1 cellular context compared by ENCODE assay signal in genomic region chr11:64165842-64166635, GRCh38.
TF ChIP-seq lines count a peak whose summit lies in the region.

TSS of gene MACROD1 (minus strand) at chr11:64166113. CDS start at chr11:64165994, 119 bp downstream.

TF ChIP-seq in HEK293, 187 proteins besides CTCF, POLR2A, EP300 and RAD21 (continued from another document):
- no peak for TF ChIP-seq ZBTB49 (tag by site-specific recombination; IDR thresholded peaks at IDR 0.05; ENCODE audit: low read depth)
- TF ChIP-seq ZNF114 (tag by site-specific recombination; IDR thresholded peaks at IDR 0.05), result no peak
- peak; percentile 96 for TF ChIP-seq ZBTB20 (tag by site-specific recombination; IDR thresholded peaks at IDR 0.05)
- TF ChIP-seq ZNF292 (tag by site-specific recombination; IDR thresholded peaks at IDR 0.05; ENCODE audit: borderline replicate concordance, low read depth), result no peak
- no peak for TF ChIP-seq ZNF398 (tag by site-specific recombination; IDR thresholded peaks at IDR 0.05)
- no peak for TF ChIP-seq ZNF202 (tag by site-specific recombination; IDR thresholded peaks at IDR 0.05; ENCODE audit: borderline replicate concordance)
- no peak; the same call in 1 of the 2 replicates for TF ChIP-seq ZNF600 (tag by site-specific recombination; IDR thresholded peaks at IDR 0.05)
- TF ChIP-seq YY2 (tag by site-specific recombination; IDR thresholded peaks at IDR 0.05), result no peak
- peak; percentile 95 for TF ChIP-seq ZBTB26 (tag by site-specific recombination; optimal IDR thresholded peaks at IDR 0.05)
- peak; percentile 89 for TF ChIP-seq ZNF76 (tag by site-specific recombination; IDR thresholded peaks at IDR 0.05; ENCODE audit: borderline replicate concordance, low read depth)
- TF ChIP-seq ZFP69B (tag by site-specific recombination; IDR thresholded peaks at IDR 0.05), result peak; percentile 98
- peak; percentile 85 for TF ChIP-seq ZNF561 (tag by site-specific recombination; IDR thresholded peaks at IDR 0.05; ENCODE audit: borderline replicate concordance)
- TF ChIP-seq ZNF24 (tag by site-specific recombination; IDR thresholded peaks at IDR 0.05), result no peak
- no peak for TF ChIP-seq ZNF248 (tag by site-specific recombination; IDR thresholded peaks at IDR 0.05)
- TF ChIP-seq ZNF791 (tag by site-specific recombination; IDR thresholded peaks at IDR 0.05), result no peak
- no peak for TF ChIP-seq ZNF155 (tag by site-specific recombination; IDR thresholded peaks at IDR 0.05)
- peak; percentile 69; the same call in 1 of the 2 replicates for TF ChIP-seq ZXDB (tag by site-specific recombination; IDR thresholded peaks at IDR 0.05)
- no peak for TF ChIP-seq ZNF658 (tag by site-specific recombination; IDR thresholded peaks at IDR 0.05)
- TF ChIP-seq SCRT2 (tag by site-specific recombination; IDR thresholded peaks at IDR 0.05), result no peak
- no peak for TF ChIP-seq ZNF513 (tag by site-specific recombination; IDR thresholded peaks at IDR 0.05)
- no peak for TF ChIP-seq ZNF16 (tag by site-specific recombination; IDR thresholded peaks at IDR 0.05; ENCODE audit: low read depth)
- no peak for TF ChIP-seq ZNF596 (tag by site-specific recombination; IDR thresholded peaks at IDR 0.05)
- TF ChIP-seq ZSCAN4 (tag by site-specific recombination; IDR thresholded peaks at IDR 0.05), result no peak
- TF ChIP-seq ZNF530 (tag by site-specific recombination; IDR thresholded peaks at IDR 0.05; ENCODE audit: low read depth), result no peak
- no peak for TF ChIP-seq KLF1 (tag by site-specific recombination; IDR thresholded peaks at IDR 0.05)
- no peak for TF ChIP-seq ZNF26 (tag by site-specific recombination; IDR thresholded peaks at IDR 0.05)
- TF ChIP-seq PRDM6 (tag by site-specific recombination; IDR thresholded peaks at IDR 0.05), result no peak
- TF ChIP-seq ZBTB11 (tag by site-specific recombination; conservative IDR thresholded peaks at IDR 0.05; ENCODE audit: low read depth), result peak; percentile 37
- TF ChIP-seq ZNF211 (tag by site-specific recombination; IDR thresholded peaks at IDR 0.05; ENCODE audit: low read depth), result no peak
- no peak for TF ChIP-seq ZNF350 (tag by site-specific recombination; IDR thresholded peaks at IDR 0.05)
- no peak for TF ChIP-seq ZNF175 (tag by site-specific recombination; IDR thresholded peaks at IDR 0.05)
- TF ChIP-seq GLI4 (tag by site-specific recombination; IDR thresholded peaks at IDR 0.05), result no peak
- TF ChIP-seq GFI1B (tag by site-specific recombination; IDR thresholded peaks at IDR 0.05), result no peak
- TF ChIP-seq TRIM28 (IDR thresholded peaks at IDR 0.05; ENCODE audit: borderline replicate concordance, low read length), result no peak
- no peak for TF ChIP-seq ZNF223 (tag by site-specific recombination; IDR thresholded peaks at IDR 0.05)
- TF ChIP-seq ZNF571 (tag by site-specific recombination; IDR thresholded peaks at IDR 0.05), result no peak
- no peak for TF ChIP-seq ZNF280C (tag by site-specific recombination; IDR thresholded peaks at IDR 0.05)
- no peak for TF ChIP-seq ZNF549 (tag by site-specific recombination; IDR thresholded peaks at IDR 0.05)
- 0 out of 2 replicates have a peak, but pooled peaks have one; percentile 44 for TF ChIP-seq KLF17 (tag by site-specific recombination; IDR thresholded peaks at IDR 0.05)
- TF ChIP-seq ZFP41 (tag by site-specific recombination; IDR thresholded peaks at IDR 0.05; ENCODE audit: borderline replicate concordance), result no peak
- no peak for TF ChIP-seq GLI2 (tag by site-specific recombination; IDR thresholded peaks at IDR 0.05; ENCODE audit: borderline replicate concordance, low read depth)
- TF ChIP-seq ZNF157 (tag by site-specific recombination; IDR thresholded peaks at IDR 0.05), result no peak
- TF ChIP-seq ZNF692 (tag by site-specific recombination; IDR thresholded peaks at IDR 0.05), result peak; percentile 99
